16 cellular contexts compared by ENCODE assay signal in genomic region chr16:3472878-3473595, GRCh38. TPM values are rescaled to one million over a fixed set of nuclear protein-coding genes. Genes with fewer than 3 reads are reported as not detected.
A peak's percentile ranks its signal among the peaks of the same experiment; 100 is the strongest.
DNase-seq lines count a peak whose midpoint lies in the region; ATAC-seq and TF ChIP-seq lines count a peak whose summit lies in the region.
"Had no signal": no experiment of that assay in that cellular context is flagged by ENCODE, and none has a peak within 500 bp of the region (broad histone marks: within the 10 kb centered on the region; RNA-seq: fewer than 3 reads in every experiment).

No MANE protein-coding gene starts in this region.

- DNase-seq in stimulated activated naive CD8-positive, alpha-beta T cell treated with anti-CD3 and anti-CD28 coated beads, Interleukin-15, Interleukin-2, amounts not matched to agents 100 U/mL and 50 U/mL, for 24 hours, result no peak
- no peak for DNase-seq in activated naive CD8-positive, alpha-beta T cell treated with anti-CD3 and anti-CD28 coated beads for 36 hours
- peak; percentile 12 for DNase-seq in fibroblast of the aortic adventitia (ENCODE audit: low read depth)
- no peak for DNase-seq in stimulated activated naive CD8-positive, alpha-beta T cell treated with anti-CD3 and anti-CD28 coated beads, Interleukin-15, amount 100 ng/mL, for 72 hours
- DNase-seq in inferior parietal cortex (ENCODE audit: extremely low spot score), result no peak
- DNase-seq: amniotic stem cell; DMS 273 treated with DMSO at 0.1 percent for 48 hours; NCI-H2107; NCI-H748 treated with DMSO at 0.1 percent for 48 hours; stimulated activated CD4-positive, alpha-beta T cell treated with anti-CD3 and anti-CD28 coated beads, Interleukin-2, amount 100 ng/mL, for 24 hours had no signal

- peaks cover 16% of the 10 kb centered on the region for H3K4me1 Mint-ChIP-seq in stimulated activated naive CD8-positive, alpha-beta T cell treated with anti-CD3 and anti-CD28 coated beads, Interleukin-15, Interleukin-2, amounts not matched to agents 100 ng/mL and 50 ng/mL, for 24 hours (ENCODE audit: low read depth)
- H3K4me1 Mint-ChIP-seq in activated naive CD8-positive, alpha-beta T cell treated with anti-CD3 and anti-CD28 coated beads for 36 hours, result peaks cover 25% of the 10 kb centered on the region
- peaks cover 66% of the 10 kb centered on the region for H3K4me1 Mint-ChIP-seq in stimulated activated naive CD8-positive, alpha-beta T cell treated with anti-CD3 and anti-CD28 coated beads, Interleukin-15, amount 100 ng/mL, for 72 hours

- peaks cover 15% of the 10 kb centered on the region for H3K36me3 Mint-ChIP-seq in stimulated activated naive CD8-positive, alpha-beta T cell treated with anti-CD3 and anti-CD28 coated beads, Interleukin-15, Interleukin-2, amounts not matched to agents 100 ng/mL and 50 ng/mL, for 24 hours (ENCODE audit: low read depth)
- H3K36me3 Mint-ChIP-seq in activated naive CD8-positive, alpha-beta T cell treated with anti-CD3 and anti-CD28 coated beads for 36 hours, result peaks cover 10% of the 10 kb centered on the region

- no peaks in the 10 kb centered on the region for H3K9me3 Mint-ChIP-seq in stimulated activated naive CD8-positive, alpha-beta T cell treated with anti-CD3 and anti-CD28 coated beads, Interleukin-15, Interleukin-2, amounts not matched to agents 100 ng/mL and 50 ng/mL, for 24 hours
- H3K9me3 Mint-ChIP-seq in activated naive CD8-positive, alpha-beta T cell treated with anti-CD3 and anti-CD28 coated beads for 36 hours, result peaks cover 3% of the 10 kb centered on the region
- H3K9me3 Mint-ChIP-seq in stimulated activated naive CD8-positive, alpha-beta T cell treated with anti-CD3 and anti-CD28 coated beads, Interleukin-15, amount 100 ng/mL, for 72 hours, result peaks cover 0 to 8% of the 10 kb centered on the region in 2 donors

- H3K27ac Mint-ChIP-seq in stimulated activated naive CD8-positive, alpha-beta T cell treated with anti-CD3 and anti-CD28 coated beads, Interleukin-15, Interleukin-2, amounts not matched to agents 100 ng/mL and 50 ng/mL, for 24 hours, result peak overlapping the region; percentile 55
- peak overlapping the region; percentile 4 for H3K27ac Mint-ChIP-seq in activated naive CD8-positive, alpha-beta T cell treated with anti-CD3 and anti-CD28 coated beads for 36 hours
- H3K27ac Mint-ChIP-seq in stimulated activated naive CD8-positive, alpha-beta T cell treated with anti-CD3 and anti-CD28 coated beads, Interleukin-15, amount 100 ng/mL, for 72 hours, result peak overlapping the region; percentile 54 to 87

- ATAC-seq in stimulated activated naive CD8-positive, alpha-beta T cell treated with anti-CD3 and anti-CD28 coated beads, Interleukin-15, Interleukin-2, amounts not matched to agents 100 U/mL and 50 U/mL, for 24 hours, result no peak
- peak; percentile 54 for ATAC-seq in stimulated activated naive CD8-positive, alpha-beta T cell treated with anti-CD3 and anti-CD28 coated beads, Interleukin-15, amount 100 ng/mL, for 72 hours
- no peak for ATAC-seq in GM19467 (IDR thresholded peaks at IDR 0.05; ENCODE audit: unreplicated experiment)
- ATAC-seq in HG03159 (IDR thresholded peaks at IDR 0.05; ENCODE audit: unreplicated experiment), result no peak
- ATAC-seq: esophagus mucosa had no signal

- no peak overlapping the region for H3K4me3 ChIP-seq in fibroblast of the aortic adventitia (ENCODE audit: low read depth, low read length)
- H3K4me3 ChIP-seq: thoracic aorta had no signal

- no peaks in the 10 kb centered on the region for H3K27me3 Mint-ChIP-seq in stimulated activated naive CD8-positive, alpha-beta T cell treated with anti-CD3 and anti-CD28 coated beads, Interleukin-15, Interleukin-2, amounts not matched to agents 100 ng/mL and 50 ng/mL, for 24 hours
- no peaks in the 10 kb centered on the region for H3K27me3 Mint-ChIP-seq in activated naive CD8-positive, alpha-beta T cell treated with anti-CD3 and anti-CD28 coated beads for 36 hours
- no peaks in the 10 kb centered on the region for H3K27me3 Mint-ChIP-seq in stimulated activated naive CD8-positive, alpha-beta T cell treated with anti-CD3 and anti-CD28 coated beads, Interleukin-15, amount 100 ng/mL, for 72 hours

- TF ChIP-seq CTCF in fibroblast of the aortic adventitia (IDR thresholded peaks at IDR 0.05; ENCODE audit: insufficient read depth, low read length), result no peak

- no peak overlapping the region for H3K4me3 Mint-ChIP-seq in stimulated activated naive CD8-positive, alpha-beta T cell treated with anti-CD3 and anti-CD28 coated beads, Interleukin-15, Interleukin-2, amounts not matched to agents 100 ng/mL and 50 ng/mL, for 24 hours
- H3K4me3 Mint-ChIP-seq in activated naive CD8-positive, alpha-beta T cell treated with anti-CD3 and anti-CD28 coated beads for 36 hours, result no peak overlapping the region
- no peak overlapping the region for H3K4me3 Mint-ChIP-seq in stimulated activated naive CD8-positive, alpha-beta T cell treated with anti-CD3 and anti-CD28 coated beads, Interleukin-15, amount 100 ng/mL, for 72 hours

RNA-seq across cellular contexts. Expression of gene C16orf90, which starts 22.3 kb away (rescaled TPM):
- total RNA-seq in activated naive CD8-positive, alpha-beta T cell treated with anti-CD3 and anti-CD28 coated beads for 36 hours, result not detected
- total RNA-seq in fibroblast of the aortic adventitia (ENCODE audit: low replicate concordance), result not detected in 2 replicates
- total RNA-seq: esophagus mucosa, liver, thoracic aorta had no signal

RNA-seq across cellular contexts. Expression of gene CLUAP1, which starts 27.8 kb away (rescaled TPM):
- total RNA-seq in activated naive CD8-positive, alpha-beta T cell treated with anti-CD3 and anti-CD28 coated beads for 36 hours, result 10 to 100 TPM in 1 of 2 experiments, 1 to 10 TPM in 1; 8.8 to 10.1 TPM
- 20.9 and 105 TPM in 2 replicates for total RNA-seq in fibroblast of the aortic adventitia (ENCODE audit: low replicate concordance)

RNA-seq across cellular contexts. Expression of gene NAA60, which starts 29.6 kb away (rescaled TPM):
- 10 to 100 TPM; 37.5 to 38.2 TPM for total RNA-seq in activated naive CD8-positive, alpha-beta T cell treated with anti-CD3 and anti-CD28 coated beads for 36 hours
- 13.0 and 16.6 TPM in 2 replicates for total RNA-seq in fibroblast of the aortic adventitia (ENCODE audit: low replicate concordance)

RNA-seq across cellular contexts. Expression of gene ZNF597, which starts 29.7 kb away (rescaled TPM):
- 1 to 10 TPM; 2.7 TPM for total RNA-seq in activated naive CD8-positive, alpha-beta T cell treated with anti-CD3 and anti-CD28 coated beads for 36 hours
- 2.5 and 2.8 TPM in 2 replicates for total RNA-seq in fibroblast of the aortic adventitia (ENCODE audit: low replicate concordance)

Comparison
In these comparisons a context has a peak if more than half of its experiments do, and no peak if none do; other contexts are left out.
1. H3K27ac Mint-ChIP-seq: peak in every context shown above with its lines; median percentile 70 in stimulated activated naive CD8-positive, alpha-beta T cell treated with anti-CD3 and anti-CD28 coated beads, Interleukin-15, amount 100 ng/mL, for 72 hours; 55 in stimulated activated naive CD8-positive, alpha-beta T cell treated with anti-CD3 and anti-CD28 coated beads, Interleukin-15, Interleukin-2, amounts not matched to agents 100 ng/mL and 50 ng/mL, for 24 hours; 4 in activated naive CD8-positive, alpha-beta T cell treated with anti-CD3 and anti-CD28 coated beads for 36 hours.